Comparison of ENCODE assay signal across 1 cellular context in genomic region chr13:33101835-33102234, GRCh38.
TF ChIP-seq lines count a peak whose summit lies in the region.

No MANE protein-coding gene starts in this region.

TF ChIP-seq in HepG2, 621 proteins besides CTCF, POLR2A, EP300 and RAD21 (continued from another document):
- TF ChIP-seq, protein P1, sequence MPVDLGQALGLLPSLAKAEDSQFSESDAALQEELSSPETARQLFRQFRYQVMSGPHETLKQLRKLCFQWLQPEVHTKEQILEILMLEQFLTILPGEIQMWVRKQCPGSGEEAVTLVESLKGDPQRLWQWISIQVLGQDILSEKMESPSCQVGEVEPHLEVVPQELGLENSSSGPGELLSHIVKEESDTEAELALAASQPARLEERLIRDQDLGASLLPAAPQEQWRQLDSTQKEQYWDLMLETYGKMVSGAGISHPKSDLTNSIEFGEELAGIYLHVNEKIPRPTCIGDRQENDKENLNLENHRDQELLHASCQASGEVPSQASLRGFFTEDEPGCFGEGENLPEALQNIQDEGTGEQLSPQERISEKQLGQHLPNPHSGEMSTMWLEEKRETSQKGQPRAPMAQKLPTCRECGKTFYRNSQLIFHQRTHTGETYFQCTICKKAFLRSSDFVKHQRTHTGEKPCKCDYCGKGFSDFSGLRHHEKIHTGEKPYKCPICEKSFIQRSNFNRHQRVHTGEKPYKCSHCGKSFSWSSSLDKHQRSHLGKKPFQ (CRISPR knock-in tag; IDR thresholded peaks at IDR 0.05; ENCODE audit: insufficient replicate concordance), result no peak
- TF ChIP-seq, protein P2, sequence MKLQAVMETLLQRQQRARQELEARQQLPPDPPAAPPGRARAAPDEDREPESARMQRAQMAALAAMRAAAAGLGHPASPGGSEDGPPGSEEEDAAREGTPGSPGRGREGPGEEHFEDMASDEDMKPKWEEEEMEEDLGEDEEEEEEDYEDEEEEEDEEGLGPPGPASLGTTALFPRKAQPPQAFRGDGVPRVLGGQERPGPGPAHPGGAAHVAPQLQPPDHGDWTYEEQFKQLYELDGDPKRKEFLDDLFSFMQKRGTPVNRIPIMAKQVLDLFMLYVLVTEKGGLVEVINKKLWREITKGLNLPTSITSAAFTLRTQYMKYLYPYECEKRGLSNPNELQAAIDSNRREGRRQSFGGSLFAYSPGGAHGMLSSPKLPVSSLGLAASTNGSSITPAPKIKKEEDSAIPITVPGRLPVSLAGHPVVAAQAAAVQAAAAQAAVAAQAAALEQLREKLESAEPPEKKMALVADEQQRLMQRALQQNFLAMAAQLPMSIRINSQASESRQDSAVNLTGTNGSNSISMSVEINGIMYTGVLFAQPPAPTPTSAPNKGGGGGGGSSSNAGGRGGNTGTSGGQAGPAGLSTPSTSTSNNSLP (IDR thresholded peaks at IDR 0.05; ENCODE audit: low read depth, low read length), result peak; percentile 53
- TF ChIP-seq ARID5B (CRISPR knock-in tag; IDR thresholded peaks at IDR 0.05) (peak; percentile 82), NKX3-1 (CRISPR knock-in tag; IDR thresholded peaks at IDR 0.05) (no peak), REST (IDR thresholded peaks at IDR 0.05; ENCODE audit: borderline replicate concordance in 1 of 2, low read depth in 1 of 2, low read length in 2 of 2) (no peak)
